Comparison of ENCODE assay signal across 10 cellular contexts in the genomic region with DNA sequence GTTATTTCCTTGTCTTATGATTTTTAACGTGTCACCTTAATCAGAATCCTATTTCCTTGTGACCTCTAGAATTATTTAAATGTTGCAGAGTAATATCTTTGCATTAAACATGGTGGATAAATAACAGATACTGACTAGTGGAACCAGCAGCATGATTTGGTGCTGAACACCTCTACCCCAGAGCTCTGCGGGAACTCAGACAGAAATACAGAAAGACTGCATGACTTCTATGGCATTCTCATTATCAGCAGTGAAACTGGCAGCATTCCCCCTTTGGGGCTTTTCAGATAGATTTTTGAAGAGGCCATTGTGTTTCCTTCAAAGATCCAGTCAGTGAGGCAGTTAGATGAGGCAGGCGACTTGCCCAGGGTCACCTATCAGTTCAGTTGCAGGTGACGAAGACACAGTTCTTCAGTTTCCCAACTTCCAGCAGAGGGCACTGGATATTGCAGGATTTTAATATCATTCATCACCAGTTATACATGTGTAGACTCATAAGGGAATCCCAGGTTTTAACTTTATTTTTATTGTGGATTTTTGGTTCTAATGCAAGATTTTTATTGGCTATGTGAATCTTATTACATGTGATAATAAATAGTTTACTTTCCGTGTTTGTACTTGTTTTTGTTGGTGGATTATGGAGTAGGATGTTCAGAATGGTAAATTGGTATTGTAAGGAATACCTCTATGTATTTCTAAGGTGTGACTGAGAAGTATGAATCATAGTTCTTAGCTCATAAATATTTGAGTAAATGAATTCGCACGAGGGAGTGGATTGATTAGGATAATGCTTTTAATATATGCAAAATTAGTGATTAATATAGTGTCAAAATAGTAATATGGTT.
A peak's percentile ranks its signal among the peaks of the same experiment; 100 is the strongest.
DNase-seq lines count a peak whose midpoint lies in the region; FAIRE-seq and TF ChIP-seq lines count a peak whose summit lies in the region.
"Had no signal": no experiment of that assay in that cellular context is flagged by ENCODE, and none has a peak within 500 bp of the region (broad histone marks: within the 10 kb centered on the region; RNA-seq: fewer than 3 reads in every experiment).

No MANE protein-coding gene starts in this region.

- WGBS in thyroid gland, 2 donors, result 67 to 93% methylated on average over 7 of the region's 7 CpGs

- H3K27me3 ChIP-seq in PC-9 (ENCODE audit: insufficient read depth, low read depth), result no peaks in the 10 kb centered on the region
- no peaks in the 10 kb centered on the region for H3K27me3 ChIP-seq in thyroid gland

- POLR2A ChIA-PET in PC-9 (lab: Charles Lee; ENCODE audit: unreplicated experiment), result no interaction called here

- TF ChIP-seq POLR2A in thyroid gland (IDR thresholded peaks at IDR 0.05), result no peak

- H3K4me3 ChIP-seq in PC-9 (no peak overlapping the region), thyroid gland (replicated peaks in 1 of 3) (no peak overlapping the region)

- H3K27ac ChIP-seq in PC-9, result no peak overlapping the region
- H3K27ac ChIP-seq in thyroid gland, result no peak overlapping the region

- intact Hi-C loops in PC-9 (cut with micrococcal nuclease; ENCODE audit: unreplicated experiment) (no loop called here), thyroid gland (cut with DNase I) (no loop called here)

- no peaks in the 10 kb centered on the region for H3K9me3 ChIP-seq in PC-9 (ENCODE audit: insufficient read depth, low read depth)
- H3K9me3 ChIP-seq in thyroid gland, result no peaks in the 10 kb centered on the region

- H3K36me3 ChIP-seq in PC-9 (ENCODE audit: low read depth) (peaks cover 14% of the 10 kb centered on the region), thyroid gland (peaks cover 10 to 15% of the 10 kb centered on the region in 2 donors)

- BruUV-seq in PC-9 (replicated peaks; lab: Mats Ljungman, UMichigan), result no TSS peak

- TF ChIP-seq CTCF in PC-9 (conservative IDR thresholded peaks at IDR 0.05), result peak; percentile 64
- TF ChIP-seq CTCF in thyroid gland (IDR thresholded peaks at IDR 0.05), result peak in 2 of 6 experiments; percentile 10 to 35

- no peaks in the 10 kb centered on the region for H3K9me2 ChIP-seq in PC-9 (ENCODE audit: insufficient read depth)

- H3K79me2 ChIP-seq in PC-9 (ENCODE audit: low read depth), result no peaks in the 10 kb centered on the region

- H4K20me1 ChIP-seq in PC-9 (ENCODE audit: insufficient read depth), result peaks cover 12% of the 10 kb centered on the region

- H3K4me2 ChIP-seq in PC-9, result no peak overlapping the region

- CTCF ChIA-PET in PC-9 (lab: Charles Lee), result no interaction called here

- no peaks in the 10 kb centered on the region for H3K4me1 ChIP-seq in PC-9 (replicated peaks; ENCODE audit: insufficient read depth)
- no peaks in the 10 kb centered on the region for H3K4me1 ChIP-seq in thyroid gland

- peaks cover 6% of the 10 kb centered on the region; the same call in 1 of the 2 replicates for H3F3A ChIP-seq in PC-9 (ENCODE audit: insufficient read depth, low read depth)

- FAIRE-seq in frontal cortex (lab: Jason Lieb, UNC), result peak; percentile 45

- DNase-seq in NCI-H2171 treated with DMSO at 0.1 percent for 48 hours (lab: John Stamatoyannopoulos, UW), result peak; percentile 45
- DNase-seq in NCI-H2171 (lab: John Stamatoyannopoulos, UW), result no peak
- DNase-seq in PC-9, result no peak
- DNase-seq in frontal cortex (ENCODE audit: low spot score in 2 of 2), result no peak
- DNase-seq in superior temporal gyrus (ENCODE audit: extremely low spot score), result peak; percentile 84
- no peak for DNase-seq in stimulated activated CD4-positive, alpha-beta T cell treated with anti-CD3 and anti-CD28 coated beads, Interleukin-12 subunit alpha, Interleukin-12 subunit beta, amount 100 ng/mL, for 4 hours
- DNase-seq in thyroid gland, result no peak
- DNase-seq in NCI-H187 treated with DMSO at 0.1 percent for 48 hours (lab: John Stamatoyannopoulos, UW), result no peak
- DNase-seq: CD4-positive, CD25-positive, alpha-beta regulatory T cell; left cardiac atrium had no signal

- H2AFZ ChIP-seq in PC-9, result no peak overlapping the region

Comparison
In these comparisons a context has a peak if more than half of its experiments do, and no peak if none do; other contexts are left out.
1. DNase-seq: peak in NCI-H2171 treated with DMSO at 0.1 percent for 48 hours (single experiment) and superior temporal gyrus (single experiment); none in NCI-H2171 (single experiment), PC-9 (0 of 2), frontal cortex (0 of 2), stimulated activated CD4-positive, alpha-beta T cell treated with anti-CD3 and anti-CD28 coated beads, Interleukin-12 subunit alpha, Interleukin-12 subunit beta, amount 100 ng/mL, for 4 hours (single experiment), thyroid gland (0 of 2) and NCI-H187 treated with DMSO at 0.1 percent for 48 hours (single experiment).